Comparison of ENCODE assay signal across 7 cellular contexts in the genomic region with DNA sequence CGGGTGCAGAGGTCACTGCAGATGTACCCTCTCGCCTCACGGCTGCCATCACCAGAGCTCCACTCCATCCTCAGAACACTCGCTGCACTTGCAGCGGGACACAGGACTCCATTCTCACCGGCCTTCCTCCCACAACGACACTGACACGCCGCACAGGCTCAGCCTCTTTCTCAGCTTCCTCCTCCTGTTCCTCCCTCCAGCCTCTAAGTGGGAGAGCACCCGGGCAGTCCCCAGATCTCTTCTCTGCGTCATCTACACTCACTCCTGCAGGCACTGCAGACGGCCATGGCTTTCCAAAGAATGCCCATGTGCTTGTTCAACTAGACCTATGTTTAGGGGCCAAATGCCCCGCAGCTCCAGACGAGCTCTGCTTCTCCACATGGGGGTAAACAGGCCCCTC. TPM values are rescaled to one million over a fixed set of nuclear protein-coding genes. Genes with fewer than 3 reads are reported as not detected.
A peak's percentile ranks its signal among the peaks of the same experiment; 100 is the strongest.
DNase-seq lines count a peak whose midpoint lies in the region; ATAC-seq and TF ChIP-seq lines count a peak whose summit lies in the region.
"Had no signal": no experiment of that assay in that cellular context is flagged by ENCODE, and none has a peak within 500 bp of the region (broad histone marks: within the 10 kb centered on the region; RNA-seq: fewer than 3 reads in every experiment).

No MANE protein-coding gene starts in this region.

- no peaks in the 10 kb centered on the region for H3K9me3 ChIP-seq in right cardiac atrium (ENCODE audit: control insufficient read depth, low read length)
- no peaks in the 10 kb centered on the region for H3K9me3 ChIP-seq in right atrium auricular region
- H3K9me3 ChIP-seq in upper lobe of left lung = no peaks in the 10 kb centered on the region

- H3K4me1 ChIP-seq in right cardiac atrium (ENCODE audit: control insufficient read depth, insufficient read depth, low read length) (peaks cover under 1% of the 10 kb centered on the region), right atrium auricular region (peaks cover 0 to 46% of the 10 kb centered on the region in 2 donors), upper lobe of left lung (peaks cover 42 to 66% (median 53%) of the 10 kb centered on the region in 4 donors)

- no peak for TF ChIP-seq EP300 in upper lobe of left lung (IDR thresholded peaks at IDR 0.05)

- H3K27me3 ChIP-seq in right cardiac atrium (ENCODE audit: control insufficient read depth, insufficient read depth) (no peaks in the 10 kb centered on the region), right atrium auricular region (no peaks in the 10 kb centered on the region), upper lobe of left lung (no peaks in the 10 kb centered on the region)

- H3K36me3 ChIP-seq in right atrium auricular region (peaks cover 84% of the 10 kb centered on the region), upper lobe of left lung (peaks cover 28 to 96% (median 75%) of the 10 kb centered on the region in 4 donors)

- TF ChIP-seq CTCF in right atrium auricular region (IDR thresholded peaks at IDR 0.05) (no peak), upper lobe of left lung (IDR thresholded peaks at IDR 0.05) (no peak)

- WGBS in right cardiac atrium = 75% methylated on average over 14 of the region's 14 CpGs
- 78 to 81% methylated on average over 14 of the region's 14 CpGs for WGBS in upper lobe of left lung, 2 donors

- TF ChIP-seq POLR2A in upper lobe of left lung (IDR thresholded peaks at IDR 0.05) = no peak

- H3K4me3 ChIP-seq in right cardiac atrium (ENCODE audit: low read length) = no peak overlapping the region
- H3K4me3 ChIP-seq in right atrium auricular region = no peak overlapping the region
- peak overlapping the region in 1 of 4 donors; percentile 6 for H3K4me3 ChIP-seq in upper lobe of left lung

- intact Hi-C loops in right cardiac atrium (cut with DNase I) = no loop called here

- peak in 2 of 3 donors; percentile 56 to 58 for DNase-seq in right cardiac atrium
- DNase-seq in right atrium auricular region (ENCODE audit: low spot score) = no peak
- DNase-seq in upper lobe of left lung = no peak
- no peak for DNase-seq in NCI-H1436 (lab: John Stamatoyannopoulos, UW)
- DNase-seq: activated CD4-positive, alpha-beta T cell treated with anti-CD3 and anti-CD28 coated beads, Interleukin-2, amount 50 U/mL, for 4 hours; Karpas-422; small intestine had no signal

- H3K27ac ChIP-seq in right cardiac atrium (ENCODE audit: low read length) = no peak overlapping the region
- no peak overlapping the region for H3K27ac ChIP-seq in right atrium auricular region
- H3K27ac ChIP-seq in upper lobe of left lung = peak overlapping the region in 3 of 4 donors; percentile 37 to 73 (median 55)

- ATAC-seq in right cardiac atrium (no peak), upper lobe of left lung (ENCODE audit: low FRiP score in 2 of 2) (peak in 1 of 2 donors; percentile 38)

RNA-seq across cellular contexts. Expression of a gene that starts 14.3 kb away (rescaled TPM):
- 10 to 100 TPM; 15.0 to 22.7 (median 21.0) TPM for total RNA-seq in right cardiac atrium
- 15.9 TPM for polyA plus RNA-seq in right cardiac atrium
- 10 to 100 TPM; 20.3 to 23.8 TPM for total RNA-seq in right atrium auricular region
- 10 to 100 TPM; 16.6 to 26.2 (median 19.3) TPM for total RNA-seq in upper lobe of left lung

RNA-seq across cellular contexts. Expression of a gene that starts 14.7 kb away (rescaled TPM):
- total RNA-seq in right cardiac atrium = 10 to 100 TPM; 49.0 to 69.8 (median 54.7) TPM
- 39.3 TPM for polyA plus RNA-seq in right cardiac atrium
- total RNA-seq in right atrium auricular region = 10 to 100 TPM; 46.6 to 65.4 TPM
- total RNA-seq in upper lobe of left lung = 100 to 1,000 TPM in 2 of 6 donors, 10 to 100 TPM in 4; 59.8 to 168 (median 83.7) TPM

RNA-seq across cellular contexts. Expression of a gene that starts 14.7 kb away (rescaled TPM):
- total RNA-seq in right cardiac atrium (10 to 100 TPM; 14.2 to 16.6 (median 14.8) TPM), right atrium auricular region (10 to 100 TPM in 1 of 2 donors, 1 to 10 TPM in 1; 8.6 to 19.2 TPM), upper lobe of left lung (10 to 100 TPM; 25.2 to 65.4 (median 50.3) TPM)
- polyA plus RNA-seq in right cardiac atrium = 11.3 TPM

RNA-seq across cellular contexts. Expression of a gene that starts 56.8 kb away (rescaled TPM):
- total RNA-seq in right cardiac atrium (10 to 100 TPM; 16.9 to 45.6 (median 24.7) TPM), right atrium auricular region (10 to 100 TPM; 21.2 to 42.6 TPM), upper lobe of left lung (100 to 1,000 TPM in 2 of 6 donors, 10 to 100 TPM in 4; 52.4 to 147 (median 83.9) TPM)
- 15.9 TPM for polyA plus RNA-seq in right cardiac atrium

Comparison
In these comparisons a context has a peak if more than half of its experiments do, and no peak if none do; other contexts are left out.
1. DNase-seq: peak in right cardiac atrium (2 of 3); none in right atrium auricular region (single experiment), upper lobe of left lung (0 of 2) and NCI-H1436 (single experiment).
2. H3K27ac ChIP-seq: peak in upper lobe of left lung (3 of 4); none in right cardiac atrium (single experiment) and right atrium auricular region (0 of 2).